Comparison of ENCODE assay signal across 15 cellular contexts in the genomic region with DNA sequence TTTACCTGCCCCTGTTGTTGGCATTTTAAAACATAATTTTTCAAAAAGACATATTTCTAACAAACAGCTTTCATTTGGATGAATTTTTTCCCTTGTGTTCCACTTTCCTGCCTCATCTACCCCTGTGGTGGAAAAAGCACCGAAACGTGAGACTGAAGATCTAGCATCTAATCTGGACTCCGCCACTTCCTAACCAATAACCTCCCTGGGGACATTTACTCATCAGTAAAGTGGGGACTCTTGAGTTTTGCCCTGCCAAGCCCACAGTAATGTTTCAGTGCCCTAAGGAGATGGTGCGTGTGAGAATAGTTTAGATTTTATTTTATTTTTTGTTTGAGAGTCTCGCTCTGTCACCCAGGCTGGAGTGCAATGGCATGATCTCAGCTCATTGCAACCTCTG.
"Had no signal": no experiment of that assay in that cellular context is flagged by ENCODE, and none has a peak within 500 bp of the region (broad histone marks: within the 10 kb centered on the region; RNA-seq: fewer than 3 reads in every experiment).

No MANE protein-coding gene starts in this region.

- DNase-seq: activated CD4-positive, alpha-beta T cell treated with anti-CD3 and anti-CD28 coated beads, Interleukin-2, amount 10 ng/mL, durations not matched to agents 7 days and 5 days; activated CD8-positive, alpha-beta memory T cell treated with anti-CD3 and anti-CD28 coated beads, Interleukin-2, amount 50 U/mL, for 48 hours; activated naive CD4-positive, alpha-beta T cell; activated naive CD8-positive, alpha-beta T cell treated with anti-CD3 and anti-CD28 coated beads, Interleukin-2, amount 10 ng/mL, durations not matched to agents 7 days and 5 days; central memory CD4-positive, alpha-beta T cell; colonic mucosa; nephron progenitor cell; stimulated activated CD4-positive, alpha-beta T cell treated with anti-CD3 and anti-CD28 coated beads, Interleukin-2, amount 100 ng/mL, for 48 hours; stimulated activated naive CD4-positive, alpha-beta T cell treated with Interleukin-2 at 50 U/mL for 16 hours; substantia nigra; transverse colon had no signal

- H3K4me3 Mint-ChIP-seq: activated CD4-positive, alpha-beta T cell treated with anti-CD3 and anti-CD28 coated beads, Interleukin-2, amount 10 ng/mL, durations not matched to agents 7 days and 5 days; activated naive CD8-positive, alpha-beta T cell treated with anti-CD3 and anti-CD28 coated beads, Interleukin-2, amount 10 ng/mL, durations not matched to agents 7 days and 5 days; brain; mesothelial cell of epicardium; nephron progenitor cell had no signal

- H3K36me3 Mint-ChIP-seq: activated naive CD8-positive, alpha-beta T cell treated with anti-CD3 and anti-CD28 coated beads, Interleukin-2, amount 10 ng/mL, durations not matched to agents 7 days and 5 days; brain had no signal

- ATAC-seq: esophagus mucosa had no signal

- H3K9me3 Mint-ChIP-seq: activated CD4-positive, alpha-beta T cell treated with anti-CD3 and anti-CD28 coated beads, Interleukin-2, amount 10 ng/mL, durations not matched to agents 7 days and 5 days; activated naive CD8-positive, alpha-beta T cell treated with anti-CD3 and anti-CD28 coated beads, Interleukin-2, amount 10 ng/mL, durations not matched to agents 7 days and 5 days had no signal

- H3K4me1 Mint-ChIP-seq: activated CD4-positive, alpha-beta T cell treated with anti-CD3 and anti-CD28 coated beads, Interleukin-2, amount 10 ng/mL, durations not matched to agents 7 days and 5 days; activated naive CD8-positive, alpha-beta T cell treated with anti-CD3 and anti-CD28 coated beads, Interleukin-2, amount 10 ng/mL, durations not matched to agents 7 days and 5 days; brain; mesothelial cell of epicardium; nephron progenitor cell had no signal

- H3K27ac Mint-ChIP-seq: activated CD4-positive, alpha-beta T cell treated with anti-CD3 and anti-CD28 coated beads, Interleukin-2, amount 10 ng/mL, durations not matched to agents 7 days and 5 days; activated naive CD8-positive, alpha-beta T cell treated with anti-CD3 and anti-CD28 coated beads, Interleukin-2, amount 10 ng/mL, durations not matched to agents 7 days and 5 days; brain; mesothelial cell of epicardium; nephron progenitor cell; progenitor cell of endocrine pancreas had no signal

- H3K27me3 Mint-ChIP-seq: activated CD4-positive, alpha-beta T cell treated with anti-CD3 and anti-CD28 coated beads, Interleukin-2, amount 10 ng/mL, durations not matched to agents 7 days and 5 days; activated naive CD8-positive, alpha-beta T cell treated with anti-CD3 and anti-CD28 coated beads, Interleukin-2, amount 10 ng/mL, durations not matched to agents 7 days and 5 days; brain had no signal
